8 cellular contexts compared by ENCODE assay signal in the genomic region with DNA sequence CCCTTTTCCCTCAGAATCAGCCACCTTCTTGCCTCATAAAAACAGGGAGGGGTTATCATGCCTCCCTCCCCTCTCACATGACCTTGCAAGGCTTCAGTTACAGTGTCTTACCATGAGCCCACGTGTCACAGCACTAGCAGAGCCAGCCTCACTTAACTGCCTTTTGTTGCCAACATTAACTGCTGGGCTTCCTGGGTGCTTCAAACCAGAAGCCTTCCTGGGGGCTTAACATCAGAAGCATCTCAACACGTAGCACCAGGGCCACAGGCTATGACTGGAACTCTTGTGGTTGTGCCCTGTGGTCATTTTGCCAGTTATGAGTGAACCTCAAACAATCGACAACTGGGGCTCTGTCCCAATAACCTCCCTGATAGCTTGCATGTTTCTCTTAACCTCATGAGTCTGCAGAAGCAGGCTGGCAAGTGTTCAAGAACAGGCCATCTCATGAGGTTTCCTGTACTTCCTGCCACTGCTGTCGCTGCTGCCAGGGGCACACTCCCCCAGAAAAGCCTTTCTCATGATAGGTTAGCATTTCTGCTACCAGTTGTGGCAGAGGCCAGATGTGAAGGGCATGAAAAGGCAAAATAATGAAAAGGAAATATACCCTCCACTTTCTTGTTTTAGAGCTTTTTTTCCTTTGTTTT.
DNase-seq lines count a peak whose midpoint lies in the region; ATAC-seq and TF ChIP-seq lines count a peak whose summit lies in the region.

No MANE protein-coding gene starts in this region.

- H3K36me3 ChIP-seq in gastroesophageal sphincter: no peaks in the 10 kb centered on the region

- CTCF ChIA-PET in GM10248 (lab: Yijun Ruan, JAX): interaction anchor here (1.2 to 1.7 kb wide), 2 partner anchors 11 to 116 kb away, joined by 3 to 6 read pairs; no protein-coding TSS in a partner anchor

- no peak overlapping the region for H3K4me3 ChIP-seq in gastroesophageal sphincter

- TF ChIP-seq CTCF in gastroesophageal sphincter (IDR thresholded peaks at IDR 0.05): no peak
- no peak for TF ChIP-seq CTCF in GM10248 (IDR thresholded peaks at IDR 0.05; ENCODE audit: control extremely low read depth, extremely low read depth, low read depth, missing control alignments)

- DNase-seq in CMK (ENCODE audit: low read depth) (peak; percentile 95), HCEC 1CT (peak; percentile 30), NK-92 (lab: John Stamatoyannopoulos, UW; ENCODE audit: unreplicated experiment) (peak; percentile 30), activated T-cell treated with anti-CD3 and anti-CD28 coated beads for 4 hours (peak; percentile 14), G401 (ENCODE audit: low spot score) (no peak), GM10248 (ENCODE audit: extremely low spot score) (no peak)
- peak; percentile 7 to 36 for DNase-seq in stimulated activated CD4-positive, alpha-beta T cell treated with anti-CD3 and anti-CD28 coated beads, Interleukin-4, amount 100 ng/mL, for 4 hours

- ATAC-seq in gastroesophageal sphincter: peak; percentile 69

- H3K9me3 ChIP-seq in gastroesophageal sphincter: no peaks in the 10 kb centered on the region

- POLR2A ChIA-PET in GM10248 (lab: Yijun Ruan, JAX): no interaction called here

- in situ Hi-C loops in G401 (cut with HindIII; ENCODE audit: low sequenced_read_pairs): no loop called here

- no peaks in the 10 kb centered on the region for H3K27me3 ChIP-seq in gastroesophageal sphincter

- peak overlapping the region in 2 of 4 donors; percentile 1 to 26 for H3K27ac ChIP-seq in gastroesophageal sphincter

- WGBS in gastroesophageal sphincter (ENCODE audit: low coverage in 1 of 2), 2 donors: 52% methylated on average over 4 of the region's 4 CpGs; no CpG with 5 or more reads in 1 of the 2 donors

- TF ChIP-seq EP300 in gastroesophageal sphincter (IDR thresholded peaks at IDR 0.05): no peak

- H3K4me1 ChIP-seq in gastroesophageal sphincter: peaks cover 0 to 9% (median 4%) of the 10 kb centered on the region in 3 donors

- TF ChIP-seq POLR2A in gastroesophageal sphincter (IDR thresholded peaks at IDR 0.05): no peak

Comparison
In these comparisons a context has a peak if more than half of its experiments do, and no peak if none do; other contexts are left out.
1. DNase-seq: peak in CMK (single experiment), HCEC 1CT (single experiment), NK-92 (single experiment), activated T-cell treated with anti-CD3 and anti-CD28 coated beads for 4 hours (single experiment) and stimulated activated CD4-positive, alpha-beta T cell treated with anti-CD3 and anti-CD28 coated beads, Interleukin-4, amount 100 ng/mL, for 4 hours (2 of 2); none in G401 (single experiment) and GM10248 (single experiment).